1 cellular context compared by ENCODE assay signal in the genomic region with DNA sequence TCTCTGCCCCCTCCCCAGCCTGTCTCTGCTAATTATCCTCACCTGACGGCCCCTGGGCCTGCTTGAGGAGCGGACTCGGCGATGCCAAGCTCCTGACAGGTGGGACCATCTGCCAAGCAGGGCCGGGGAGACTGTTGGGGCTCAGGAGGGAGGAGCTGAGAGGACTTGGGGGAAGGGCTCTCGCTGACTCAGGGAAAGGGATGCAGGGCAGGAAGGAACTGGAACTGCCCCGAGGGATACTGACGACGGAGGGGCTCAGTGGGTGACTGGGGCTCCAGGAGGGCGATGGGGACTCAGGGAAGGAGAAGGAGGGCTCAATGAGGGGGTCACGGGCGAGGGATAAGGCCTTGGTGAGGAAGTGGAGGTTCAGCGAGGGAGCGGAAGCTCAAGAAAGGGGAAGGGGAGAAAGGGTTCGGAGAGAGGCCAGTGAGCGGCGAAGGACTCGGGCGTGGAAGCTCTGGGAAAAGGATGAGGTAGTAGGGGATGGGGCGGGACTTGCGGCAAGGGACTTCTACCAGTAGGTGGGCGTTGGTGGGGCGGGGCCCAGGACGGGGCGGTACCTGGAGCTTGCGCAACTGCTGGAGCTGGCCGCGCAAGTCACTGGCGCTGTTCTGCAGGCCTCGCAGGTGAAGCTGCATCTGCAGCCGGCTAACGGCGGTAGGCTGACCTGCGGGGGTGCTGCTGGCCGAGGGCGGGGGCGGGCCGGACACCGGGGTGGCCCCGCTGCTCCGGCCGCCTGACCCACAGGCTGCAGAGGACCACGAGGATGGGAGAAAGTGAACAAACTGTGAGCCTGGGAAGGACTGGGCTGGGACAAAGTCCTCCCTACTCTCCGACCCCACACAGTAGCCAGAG.
TF ChIP-seq lines count a peak whose summit lies in the region.

No MANE protein-coding gene starts in this region.

TF ChIP-seq in K562, 482 proteins besides CTCF, POLR2A, EP300 and RAD21 (continued from another document and continues in another):
- TF ChIP-seq ZNF134 (CRISPR knock-in tag; conservative IDR thresholded peaks at IDR 0.05) (no peak), KDM1A (IDR thresholded peaks at IDR 0.05) (no peak), DMBX1 (CRISPR knock-in tag; IDR thresholded peaks at IDR 0.05; ENCODE audit: borderline replicate concordance) (no peak), MBD2 (IDR thresholded peaks at IDR 0.05; ENCODE audit: borderline replicate concordance, low read depth) (no peak), MXI1 (IDR thresholded peaks at IDR 0.05; ENCODE audit: low read depth, low read length) (no peak), XRCC4 (IDR thresholded peaks at IDR 0.05; ENCODE audit: extremely low read depth, insufficient read depth, insufficient read length) (no peak), ZNF23 (CRISPR knock-in tag; IDR thresholded peaks at IDR 0.05) (no peak), THRAP3 (IDR thresholded peaks at IDR 0.05; ENCODE audit: borderline replicate concordance) (no peak), TGIF2 (CRISPR knock-in tag; IDR thresholded peaks at IDR 0.05) (no peak), ZNF778 (CRISPR knock-in tag; IDR thresholded peaks at IDR 0.05) (no peak), ZNF324 (CRISPR knock-in tag; IDR thresholded peaks at IDR 0.05) (no peak), ZNF197 (CRISPR knock-in tag; IDR thresholded peaks at IDR 0.05; ENCODE audit: low read depth) (no peak), ZEB2 (IDR thresholded peaks at IDR 0.05) (peak; percentile 25; the same call in 1 of the 2 replicates), RHOXF2B (CRISPR knock-in tag; conservative IDR thresholded peaks at IDR 0.05) (no peak), MIER1 (IDR thresholded peaks at IDR 0.05; ENCODE audit: low read depth) (no peak), SPI1 (IDR thresholded peaks at IDR 0.05; ENCODE audit: borderline replicate concordance, low read depth, low read length) (peak; percentile 73; the same call in 1 of the 2 replicates), ARNT (IDR thresholded peaks at IDR 0.05) (no peak), YY1 (IDR thresholded peaks at IDR 0.05; ENCODE audit: borderline replicate concordance in 1 of 3, control insufficient read depth in 1 of 3, extremely low read depth in 1 of 3, insufficient read depth in 3 of 3, insufficient read length in 1 of 3, insufficient replicate concordance in 2 of 3, low read depth in 1 of 3, low read length in 2 of 3) (peak in 1 of 3 experiments; percentile 18), CREB1 (IDR thresholded peaks at IDR 0.05) (no peak), CREB1 (CRISPR knock-in tag; IDR thresholded peaks at IDR 0.05) (no peak), EGR1 (conservative IDR thresholded peaks at IDR 0.05) (peak; percentile 92), SAFB (IDR thresholded peaks at IDR 0.05; ENCODE audit: borderline replicate concordance, low read depth, low read length) (no peak), NFXL1 (CRISPR knock-in tag; IDR thresholded peaks at IDR 0.05) (no peak), ZNF79 (CRISPR knock-in tag; IDR thresholded peaks at IDR 0.05; ENCODE audit: low read depth) (no peak), CHCHD3 (CRISPR knock-in tag; IDR thresholded peaks at IDR 0.05) (no peak), JUNB (CRISPR knock-in tag; conservative IDR thresholded peaks at IDR 0.05) (no peak), GATAD2B (IDR thresholded peaks at IDR 0.05; ENCODE audit: borderline replicate concordance) (no peak), ZNF445 (CRISPR knock-in tag; IDR thresholded peaks at IDR 0.05; ENCODE audit: low read depth) (no peak), DACH1 (IDR thresholded peaks at IDR 0.05; ENCODE audit: partially characterized antibody) (peak; percentile 60), SP1 (CRISPR knock-in tag; IDR thresholded peaks at IDR 0.05) (no peak), MEF2A (IDR thresholded peaks at IDR 0.05; ENCODE audit: control insufficient read depth, low read depth, low read length) (no peak), TBL1XR1 (IDR thresholded peaks at IDR 0.05; ENCODE audit: low read length in 2 of 2) (no peak), CCAR2 (IDR thresholded peaks at IDR 0.05; ENCODE audit: low read depth, low read length) (no peak), ZSCAN32 (CRISPR knock-in tag; IDR thresholded peaks at IDR 0.05) (no peak), HNRNPLL (IDR thresholded peaks at IDR 0.05; ENCODE audit: low read depth, low read length, poor library complexity, severe bottlenecking) (peak; percentile 56), NFIX (CRISPR knock-in tag; IDR thresholded peaks at IDR 0.05; ENCODE audit: low read depth) (no peak), CXXC5 (CRISPR knock-in tag; IDR thresholded peaks at IDR 0.05) (peak; percentile 41)
- TF ChIP-seq, protein P1, sequence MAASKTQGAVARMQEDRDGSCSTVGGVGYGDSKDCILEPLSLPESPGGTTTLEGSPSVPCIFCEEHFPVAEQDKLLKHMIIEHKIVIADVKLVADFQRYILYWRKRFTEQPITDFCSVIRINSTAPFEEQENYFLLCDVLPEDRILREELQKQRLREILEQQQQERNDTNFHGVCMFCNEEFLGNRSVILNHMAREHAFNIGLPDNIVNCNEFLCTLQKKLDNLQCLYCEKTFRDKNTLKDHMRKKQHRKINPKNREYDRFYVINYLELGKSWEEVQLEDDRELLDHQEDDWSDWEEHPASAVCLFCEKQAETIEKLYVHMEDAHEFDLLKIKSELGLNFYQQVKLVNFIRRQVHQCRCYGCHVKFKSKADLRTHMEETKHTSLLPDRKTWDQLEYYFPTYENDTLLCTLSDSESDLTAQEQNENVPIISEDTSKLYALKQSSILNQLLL (CRISPR knock-in tag; IDR thresholded peaks at IDR 0.05; ENCODE audit: borderline replicate concordance): no peak
- TF ChIP-seq, protein P2, sequence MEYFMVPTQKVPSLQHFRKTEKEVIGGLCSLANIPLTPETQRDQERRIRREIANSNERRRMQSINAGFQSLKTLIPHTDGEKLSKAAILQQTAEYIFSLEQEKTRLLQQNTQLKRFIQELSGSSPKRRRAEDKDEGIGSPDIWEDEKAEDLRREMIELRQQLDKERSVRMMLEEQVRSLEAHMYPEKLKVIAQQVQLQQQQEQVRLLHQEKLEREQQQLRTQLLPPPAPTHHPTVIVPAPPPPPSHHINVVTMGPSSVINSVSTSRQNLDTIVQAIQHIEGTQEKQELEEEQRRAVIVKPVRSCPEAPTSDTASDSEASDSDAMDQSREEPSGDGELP (CRISPR knock-in tag; IDR thresholded peaks at IDR 0.05; ENCODE audit: borderline replicate concordance): peak; percentile 18; the same call in 1 of the 2 replicates
- TF ChIP-seq, protein P3, sequence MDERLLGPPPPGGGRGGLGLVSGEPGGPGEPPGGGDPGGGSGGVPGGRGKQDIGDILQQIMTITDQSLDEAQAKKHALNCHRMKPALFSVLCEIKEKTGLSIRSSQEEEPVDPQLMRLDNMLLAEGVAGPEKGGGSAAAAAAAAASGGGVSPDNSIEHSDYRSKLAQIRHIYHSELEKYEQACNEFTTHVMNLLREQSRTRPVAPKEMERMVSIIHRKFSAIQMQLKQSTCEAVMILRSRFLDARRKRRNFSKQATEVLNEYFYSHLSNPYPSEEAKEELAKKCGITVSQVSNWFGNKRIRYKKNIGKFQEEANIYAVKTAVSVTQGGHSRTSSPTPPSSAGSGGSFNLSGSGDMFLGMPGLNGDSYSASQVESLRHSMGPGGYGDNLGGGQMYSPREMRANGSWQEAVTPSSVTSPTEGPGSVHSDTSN (CRISPR knock-in tag; IDR thresholded peaks at IDR 0.05; ENCODE audit: low read depth): no peak
- TF ChIP-seq, protein P3 (tag; conservative IDR thresholded peaks at IDR 0.05; ENCODE audit: low read depth): no peak
- TF ChIP-seq, protein P4, sequence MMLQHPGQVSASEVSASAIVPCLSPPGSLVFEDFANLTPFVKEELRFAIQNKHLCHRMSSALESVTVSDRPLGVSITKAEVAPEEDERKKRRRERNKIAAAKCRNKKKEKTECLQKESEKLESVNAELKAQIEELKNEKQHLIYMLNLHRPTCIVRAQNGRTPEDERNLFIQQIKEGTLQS (IDR thresholded peaks at IDR 0.05): peak; percentile 78; the same call in 1 of the 2 replicates
- TF ChIP-seq, protein P4 (CRISPR knock-in tag; conservative IDR thresholded peaks at IDR 0.05): no peak
- TF ChIP-seq, protein P5, sequence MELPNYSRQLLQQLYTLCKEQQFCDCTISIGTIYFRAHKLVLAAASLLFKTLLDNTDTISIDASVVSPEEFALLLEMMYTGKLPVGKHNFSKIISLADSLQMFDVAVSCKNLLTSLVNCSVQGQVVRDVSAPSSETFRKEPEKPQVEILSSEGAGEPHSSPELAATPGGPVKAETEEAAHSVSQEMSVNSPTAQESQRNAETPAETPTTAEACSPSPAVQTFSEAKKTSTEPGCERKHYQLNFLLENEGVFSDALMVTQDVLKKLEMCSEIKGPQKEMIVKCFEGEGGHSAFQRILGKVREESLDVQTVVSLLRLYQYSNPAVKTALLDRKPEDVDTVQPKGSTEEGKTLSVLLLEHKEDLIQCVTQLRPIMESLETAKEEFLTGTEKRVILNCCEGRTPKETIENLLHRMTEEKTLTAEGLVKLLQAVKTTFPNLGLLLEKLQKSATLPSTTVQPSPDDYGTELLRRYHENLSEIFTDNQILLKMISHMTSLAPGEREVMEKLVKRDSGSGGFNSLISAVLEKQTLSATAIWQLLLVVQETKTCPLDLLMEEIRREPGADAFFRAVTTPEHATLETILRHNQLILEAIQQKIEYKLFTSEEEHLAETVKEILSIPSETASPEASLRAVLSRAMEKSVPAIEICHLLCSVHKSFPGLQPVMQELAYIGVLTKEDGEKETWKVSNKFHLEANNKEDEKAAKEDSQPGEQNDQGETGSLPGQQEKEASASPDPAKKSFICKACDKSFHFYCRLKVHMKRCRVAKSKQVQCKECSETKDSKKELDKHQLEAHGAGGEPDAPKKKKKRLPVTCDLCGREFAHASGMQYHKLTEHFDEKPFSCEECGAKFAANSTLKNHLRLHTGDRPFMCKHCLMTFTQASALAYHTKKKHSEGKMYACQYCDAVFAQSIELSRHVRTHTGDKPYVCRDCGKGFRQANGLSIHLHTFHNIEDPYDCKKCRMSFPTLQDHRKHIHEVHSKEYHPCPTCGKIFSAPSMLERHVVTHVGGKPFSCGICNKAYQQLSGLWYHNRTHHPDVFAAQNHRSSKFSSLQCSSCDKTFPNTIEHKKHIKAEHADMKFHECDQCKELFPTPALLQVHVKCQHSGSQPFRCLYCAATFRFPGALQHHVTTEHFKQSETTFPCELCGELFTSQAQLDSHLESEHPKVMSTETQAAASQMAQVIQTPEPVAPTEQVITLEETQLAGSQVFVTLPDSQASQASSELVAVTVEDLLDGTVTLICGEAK (IDR thresholded peaks at IDR 0.05): no peak
- TF ChIP-seq, protein P5 (CRISPR knock-in tag; IDR thresholded peaks at IDR 0.05): no peak
- TF ChIP-seq, protein P6, sequence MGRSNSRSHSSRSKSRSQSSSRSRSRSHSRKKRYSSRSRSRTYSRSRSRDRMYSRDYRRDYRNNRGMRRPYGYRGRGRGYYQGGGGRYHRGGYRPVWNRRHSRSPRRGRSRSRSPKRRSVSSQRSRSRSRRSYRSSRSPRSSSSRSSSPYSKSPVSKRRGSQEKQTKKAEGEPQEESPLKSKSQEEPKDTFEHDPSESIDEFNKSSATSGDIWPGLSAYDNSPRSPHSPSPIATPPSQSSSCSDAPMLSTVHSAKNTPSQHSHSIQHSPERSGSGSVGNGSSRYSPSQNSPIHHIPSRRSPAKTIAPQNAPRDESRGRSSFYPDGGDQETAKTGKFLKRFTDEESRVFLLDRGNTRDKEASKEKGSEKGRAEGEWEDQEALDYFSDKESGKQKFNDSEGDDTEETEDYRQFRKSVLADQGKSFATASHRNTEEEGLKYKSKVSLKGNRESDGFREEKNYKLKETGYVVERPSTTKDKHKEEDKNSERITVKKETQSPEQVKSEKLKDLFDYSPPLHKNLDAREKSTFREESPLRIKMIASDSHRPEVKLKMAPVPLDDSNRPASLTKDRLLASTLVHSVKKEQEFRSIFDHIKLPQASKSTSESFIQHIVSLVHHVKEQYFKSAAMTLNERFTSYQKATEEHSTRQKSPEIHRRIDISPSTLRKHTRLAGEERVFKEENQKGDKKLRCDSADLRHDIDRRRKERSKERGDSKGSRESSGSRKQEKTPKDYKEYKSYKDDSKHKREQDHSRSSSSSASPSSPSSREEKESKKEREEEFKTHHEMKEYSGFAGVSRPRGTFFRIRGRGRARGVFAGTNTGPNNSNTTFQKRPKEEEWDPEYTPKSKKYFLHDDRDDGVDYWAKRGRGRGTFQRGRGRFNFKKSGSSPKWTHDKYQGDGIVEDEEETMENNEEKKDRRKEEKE (IDR thresholded peaks at IDR 0.05; ENCODE audit: borderline replicate concordance in 1 of 2, control insufficient read depth in 1 of 2, low read depth in 2 of 2, low read length in 1 of 2): no peak
